8 cellular contexts compared by ENCODE assay signal in genomic region chr19:10543420-10544241, GRCh38. TPM values are rescaled to one million over a fixed set of nuclear protein-coding genes. Genes with fewer than 3 reads are reported as not detected.
DNase-seq lines count a peak whose midpoint lies in the region; ATAC-seq and TF ChIP-seq lines count a peak whose summit lies in the region.

TSS of gene ATG4D (plus strand) at chr19:10543904. CDS start at chr19:10544091, 187 bp downstream.

- H3K9ac ChIP-seq in HUES64 (ENCODE audit: low read depth, low read length) (peak within 1 kb of the TSS; percentile 89), PC-3 (ENCODE audit: low read length) (peak within 1 kb of the TSS; percentile 83), mucosa of stomach (ENCODE audit: low read length) (peak within 1 kb of the TSS; percentile 91)

- intact Hi-C loops in PC-3 (cut with micrococcal nuclease), result no loop called here

- H3K4me1 ChIP-seq in HUES64 (ENCODE audit: insufficient read depth, low read length) (no peaks in the 10 kb centered on the region), PC-3 (ENCODE audit: insufficient read depth, low read length) (0 out of 2 replicates have a peak, but pooled peaks cover 9% of the 10 kb centered on the region), esophagus (ENCODE audit: control insufficient read depth in 2 of 2, insufficient read depth in 2 of 2, low read length in 1 of 2) (peaks cover 0 to 5% of the 10 kb centered on the region in 2 donors), mucosa of stomach (ENCODE audit: control insufficient read depth, insufficient read depth, low read length) (peaks cover 6% of the 10 kb centered on the region)

- peaks cover 26% of the 10 kb centered on the region for H3K79me2 ChIP-seq in PC-3 (ENCODE audit: low read length)

- H3K9me3 ChIP-seq in HUES64 (ENCODE audit: insufficient read depth, low read depth, low read length) (no peaks in the 10 kb centered on the region), PC-3 (ENCODE audit: low read length) (no peaks in the 10 kb centered on the region), esophagus (ENCODE audit: control insufficient read depth in 2 of 2, insufficient read depth in 1 of 2, low read depth in 1 of 2, low read length in 1 of 2) (peaks cover 0 to under 1% of the 10 kb centered on the region in 2 donors), mucosa of stomach (ENCODE audit: control insufficient read depth, low read length) (no peaks in the 10 kb centered on the region)

- no TSS peak for BruUV-seq in PC-3 (replicated peaks; lab: Mats Ljungman, UMichigan)

- TF ChIP-seq CTCF in BJ (IDR thresholded peaks at IDR 0.05; ENCODE audit: insufficient read depth, low read depth, low read length), result no peak
- TF ChIP-seq CTCF in PC-3 (conservative IDR thresholded peaks at IDR 0.05; ENCODE audit: low read depth, low read length), result no peak

- peak within 1 kb of the TSS; percentile 55 for H3K27ac ChIP-seq in HUES64 (ENCODE audit: low read depth, low read length)
- no peak within 1 kb of the TSS for H3K27ac ChIP-seq in PC-3 (ENCODE audit: low read length)
- H3K27ac ChIP-seq in esophagus (ENCODE audit: low read depth in 2 of 2, low read length in 1 of 2), result peak within 1 kb of the TSS; percentile 76 to 86

- H3F3A ChIP-seq in PC-3 (ENCODE audit: low read length, unreplicated experiment), result no peaks in the 10 kb centered on the region

- peaks cover 4% of the 10 kb centered on the region for H3K36me3 ChIP-seq in BJ (ENCODE audit: control insufficient read depth, insufficient read depth, low read length)
- peaks cover 19% of the 10 kb centered on the region for H3K36me3 ChIP-seq in HUES64 (ENCODE audit: insufficient read depth, low read length)
- peaks cover 1% of the 10 kb centered on the region; the same call in 1 of the 2 replicates for H3K36me3 ChIP-seq in PC-3 (ENCODE audit: low read depth, low read length)
- peaks cover 4 to 15% of the 10 kb centered on the region in 2 donors for H3K36me3 ChIP-seq in esophagus (ENCODE audit: control insufficient read depth in 2 of 2, insufficient read depth in 2 of 2, low read length in 1 of 2)
- no peaks in the 10 kb centered on the region for H3K36me3 ChIP-seq in mucosa of stomach (ENCODE audit: control insufficient read depth, insufficient read depth, low read length)

- H3K27me3 ChIP-seq in BJ (ENCODE audit: control insufficient read depth, insufficient read depth, low read length), result no peaks in the 10 kb centered on the region
- H3K27me3 ChIP-seq in HUES64 (ENCODE audit: insufficient read depth, low read length), result no peaks in the 10 kb centered on the region
- H3K27me3 ChIP-seq in PC-3 (ENCODE audit: low read length), result no peaks in the 10 kb centered on the region
- no peaks in the 10 kb centered on the region for H3K27me3 ChIP-seq in esophagus (ENCODE audit: control insufficient read depth in 1 of 2, insufficient read depth in 2 of 2, low read length in 2 of 2)
- no peaks in the 10 kb centered on the region for H3K27me3 ChIP-seq in mucosa of stomach (ENCODE audit: control insufficient read depth, insufficient read depth, low read length)

- H4K20me1 ChIP-seq in PC-3 (ENCODE audit: low read length), result no peaks in the 10 kb centered on the region

- WGBS in HUES64, result 3% methylated on average over 79 of the region's 79 CpGs
- 1% methylated on average over 72 to 79 of the region's 79 CpGs for WGBS in esophagus, 2 donors

- DNase-seq in BJ (ENCODE audit: low read depth), result no peak
- peak; percentile 81 for DNase-seq in PC-3
- DNase-seq in activated T-cell treated with anti-CD3 and anti-CD28 coated beads, Interleukin-2, amount 50 U/mL, for 1 hour, result peak; percentile 85
- peak; percentile 54 to 68 for DNase-seq in stimulated activated CD8-positive, alpha-beta memory T cell treated with anti-CD3 and anti-CD28 coated beads, Interleukin-7, amount 100 ng/mL, for 1 hour (ENCODE audit: low read depth in 2 of 2)

- ATAC-seq in GM19372 (IDR thresholded peaks at IDR 0.05; ENCODE audit: low read depth, unreplicated experiment) (peak; percentile 70), PC-3 (peak; percentile 78)

- POLR2A ChIA-PET in BJ (lab: Charles Lee), result no interaction called here
- POLR2A ChIA-PET in PC-3 (lab: Charles Lee; ENCODE audit: unreplicated experiment), result interaction anchor here (0.7 kb wide), 1 partner anchor 25 kb away, joined by 3 read pairs; the partner anchor contains the start of gene CDKN2D

- peak within 1 kb of the TSS; percentile 88 for H3K4me2 ChIP-seq in PC-3 (ENCODE audit: low read length)

- H3K4me3 ChIP-seq in BJ (ENCODE audit: low read depth, low read length), result peak within 1 kb of the TSS; percentile 89
- peak within 1 kb of the TSS; percentile 96 for H3K4me3 ChIP-seq in HUES64 (ENCODE audit: low read length)
- peak within 1 kb of the TSS; percentile 95 for H3K4me3 ChIP-seq in PC-3 (ENCODE audit: low read length)
- H3K4me3 ChIP-seq in esophagus (ENCODE audit: low read depth in 1 of 2, low read length in 2 of 2), result peak within 1 kb of the TSS; percentile 86 to 89
- H3K4me3 ChIP-seq in mucosa of stomach (ENCODE audit: low read length), result peak within 1 kb of the TSS; percentile 84

- CTCF ChIA-PET in BJ (lab: Yijun Ruan, JAX), result interaction anchor here (2.6 to 3.4 kb wide), 3 partner anchors 9 to 23 kb away, joined by 11 to 21 read pairs (median 15); partner anchors contain the start of gene KRI1
- CTCF ChIA-PET in PC-3 (lab: Charles Lee), result no interaction called here

- no peaks in the 10 kb centered on the region for H3K9me2 ChIP-seq in PC-3 (replicated peaks; ENCODE audit: low read length)

- peak within 1 kb of the TSS; percentile 81 for H2AFZ ChIP-seq in PC-3 (ENCODE audit: low read length)

RNA-seq across cellular contexts. Expression of gene ATG4D, which starts in this region (rescaled TPM):
- polyA plus RNA-seq in BJ (2011; rRNA removed) (6.8 and 13.0 TPM in 2 replicates), esophagus (10 to 100 TPM; 43.9 to 53.6 TPM)
- polyA minus RNA-seq in BJ (2011; rRNA and poly(A)+ RNA removed), result 10.0 and 17.1 TPM in 2 replicates
- 23.6 TPM for polyA plus RNA-seq in HUES64 (2013, experiment 1 of 2)
- polyA plus RNA-seq in HUES64 (2013, experiment 2 of 2), result 24.9 TPM
- 53.2 and 65.9 TPM in 2 replicates for total RNA-seq in PC-3 (2014; rRNA removed)
